In the genomic region with DNA sequence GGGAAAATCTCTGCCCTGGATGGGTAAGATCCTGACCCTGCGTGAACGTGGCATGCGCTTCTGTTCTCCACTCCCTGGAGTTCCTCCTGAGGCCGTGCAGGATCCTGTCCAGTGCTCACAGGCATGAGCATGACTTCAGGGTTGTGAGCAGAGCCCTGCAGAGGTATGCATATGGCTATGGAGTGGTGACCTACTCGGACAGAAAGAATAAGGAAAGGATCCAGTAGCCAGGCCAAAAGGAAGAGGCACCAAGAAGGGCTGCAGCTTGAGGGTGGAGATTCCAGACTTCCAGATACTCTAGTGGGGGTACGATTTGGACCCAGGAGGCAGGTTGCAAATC, we compare ENCODE assay signal across 1 cellular context.
TF ChIP-seq lines count a peak whose summit lies in the region.

No MANE protein-coding gene starts in this region.

TF ChIP-seq in endothelial cell of umbilical vein, 7 proteins besides CTCF, POLR2A, EP300 and RAD21:
- TF ChIP-seq POLR2AphosphoS5 (IDR thresholded peaks at IDR 0.05; ENCODE audit: insufficient read depth, low read depth, low read length): no peak
- TF ChIP-seq, protein P1, sequence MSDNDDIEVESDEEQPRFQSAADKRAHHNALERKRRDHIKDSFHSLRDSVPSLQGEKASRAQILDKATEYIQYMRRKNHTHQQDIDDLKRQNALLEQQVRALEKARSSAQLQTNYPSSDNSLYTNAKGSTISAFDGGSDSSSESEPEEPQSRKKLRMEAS (IDR thresholded peaks at IDR 0.05; ENCODE audit: insufficient read depth, insufficient read length): no peak
- no peak for TF ChIP-seq FOS (IDR thresholded peaks at IDR 0.05; ENCODE audit: borderline replicate concordance, insufficient read depth, low read length)
- no peak for TF ChIP-seq GATA2 (IDR thresholded peaks at IDR 0.05; ENCODE audit: insufficient read depth, insufficient read length, low read depth, low read length)
- no peak for TF ChIP-seq JUN (IDR thresholded peaks at IDR 0.05; ENCODE audit: borderline replicate concordance, insufficient read depth, insufficient read length, low read depth)
- no peak for TF ChIP-seq EZH2 (IDR thresholded peaks at IDR 0.05; ENCODE audit: borderline replicate concordance, low read depth, low read length, severe bottlenecking)
- TF ChIP-seq MYC (IDR thresholded peaks at IDR 0.05; ENCODE audit: low read depth, low read length): no peak
